10 cellular contexts compared by ENCODE assay signal in the genomic region with DNA sequence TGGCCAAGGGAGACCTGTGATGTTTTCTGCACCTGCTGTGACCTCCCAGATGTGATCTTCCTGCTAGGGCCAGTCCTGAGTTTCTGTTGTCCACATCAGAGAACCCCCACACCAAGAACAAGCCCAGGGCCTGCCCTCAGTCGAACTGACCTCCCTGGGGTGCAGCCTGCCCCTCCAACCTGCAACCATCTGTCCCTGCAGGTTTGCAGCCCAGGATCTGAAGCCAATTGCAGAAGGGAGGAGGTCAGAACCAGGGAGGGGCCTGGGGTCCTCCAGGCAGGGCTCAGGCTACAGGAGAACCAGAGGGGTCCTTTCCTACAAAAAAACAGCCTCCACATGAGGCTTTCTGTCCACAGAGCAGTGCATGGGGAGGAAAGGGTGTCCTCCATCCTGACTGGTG. TPM values are rescaled to one million over a fixed set of nuclear protein-coding genes. Genes with fewer than 3 reads are reported as not detected.
DNase-seq lines count a peak whose midpoint lies in the region; ATAC-seq lines count a peak whose summit lies in the region.
"Had no signal": no experiment of that assay in that cellular context is flagged by ENCODE, and none has a peak within 500 bp of the region (broad histone marks: within the 10 kb centered on the region; RNA-seq: fewer than 3 reads in every experiment).

No MANE protein-coding gene starts in this region.

- H3K36me3 Mint-ChIP-seq in activated CD4-positive, alpha-beta memory T cell treated with anti-CD3 and anti-CD28 coated beads for 36 hours, result peaks cover 6% of the 10 kb centered on the region
- peaks cover 11% of the 10 kb centered on the region in 2 donors for H3K36me3 Mint-ChIP-seq in stimulated activated naive B cell treated with anti-CD40 and anti-IgM and Interleukin-4, amounts not matched to agents 10 μg/mL and 1 μg/mL and 100 μg/mL, for 72 hours

- H3K27me3 Mint-ChIP-seq in activated CD4-positive, alpha-beta memory T cell treated with anti-CD3 and anti-CD28 coated beads for 36 hours, result no peaks in the 10 kb centered on the region
- no peaks in the 10 kb centered on the region for H3K27me3 Mint-ChIP-seq in stimulated activated naive B cell treated with anti-CD40 and anti-IgM and Interleukin-4, amounts not matched to agents 10 μg/mL and 1 μg/mL and 100 μg/mL, for 72 hours

- no peaks in the 10 kb centered on the region for H3K9me3 Mint-ChIP-seq in activated CD4-positive, alpha-beta memory T cell treated with anti-CD3 and anti-CD28 coated beads for 36 hours
- H3K9me3 Mint-ChIP-seq in stimulated activated naive B cell treated with anti-CD40 and anti-IgM and Interleukin-4, amounts not matched to agents 10 μg/mL and 1 μg/mL and 100 μg/mL, for 72 hours, result no peaks in the 10 kb centered on the region

- H3K4me1 ChIP-seq in iPS-18a (ENCODE audit: control insufficient read depth, low read depth, low read length), result peaks cover 24% of the 10 kb centered on the region

- DNase-seq in NCI-H146 (lab: John Stamatoyannopoulos, UW) (peak; percentile 27), NCI-H146 treated with DMSO at 0.1 percent for 48 hours (lab: John Stamatoyannopoulos, UW; ENCODE audit: unreplicated experiment) (no peak), GDM1 (lab: John Stamatoyannopoulos, UW) (no peak), MV-4-11 (lab: John Stamatoyannopoulos, UW) (no peak)
- DNase-seq in activated CD4-positive, alpha-beta memory T cell treated with anti-CD3 and anti-CD28 coated beads for 36 hours, result no peak
- DNase-seq in stimulated activated naive B cell treated with anti-CD40 and anti-IgM and Interleukin-4, amounts not matched to agents 10 μg/mL and 1 μg/mL and 100 μg/mL, for 72 hours, result no peak
- DNase-seq: 8988T; stimulated activated CD4-positive, alpha-beta T cell treated with anti-CD3 and anti-CD28 coated beads, Interleukin-15, amount 100 ng/mL, for 24 hours had no signal

- CTCF ChIA-PET in activated CD4-positive, alpha-beta memory T cell treated with anti-CD3 and anti-CD28 coated beads for 36 hours (lab: Charles Lee), result interaction anchor here (0.8 to 5.5 kb wide), 6 partner anchors 29 to 210 kb away, joined by 3 to 45 read pairs (median 5); partner anchors contain the start of gene MRPL17

- no peak overlapping the region for H3K9ac ChIP-seq in iPS-18a (ENCODE audit: low read length)

- intact Hi-C loops in activated CD4-positive, alpha-beta memory T cell treated with anti-CD3 and anti-CD28 coated beads for 36 hours (cut with micrococcal nuclease), result loop anchor here (5.0 kb wide), 1 partner anchor 36 kb away; no protein-coding TSS in a partner anchor

- H3K27ac ChIP-seq in iPS-18a (ENCODE audit: low read length), result no peak overlapping the region

- POLR2A ChIA-PET in activated CD4-positive, alpha-beta memory T cell treated with anti-CD3 and anti-CD28 coated beads for 36 hours (lab: Charles Lee), result interaction anchor here (0.8 to 1.3 kb wide), 3 partner anchors 29 to 94 kb away, joined by 3 to 4 read pairs (median 3); partner anchors contain the start of gene APBB1

- H3K4me3 Mint-ChIP-seq in activated CD4-positive, alpha-beta memory T cell treated with anti-CD3 and anti-CD28 coated beads for 36 hours, result peak overlapping the region; percentile 80
- peak overlapping the region; percentile 75 to 93 for H3K4me3 Mint-ChIP-seq in stimulated activated naive B cell treated with anti-CD40 and anti-IgM and Interleukin-4, amounts not matched to agents 10 μg/mL and 1 μg/mL and 100 μg/mL, for 72 hours

- no peaks in the 10 kb centered on the region for H3K9me3 ChIP-seq in iPS-18a (ENCODE audit: control insufficient read depth, low read depth, low read length)

- H3K4me3 ChIP-seq in iPS-18a (ENCODE audit: low read length), result peak overlapping the region; percentile 84

- H3K27ac Mint-ChIP-seq in activated CD4-positive, alpha-beta memory T cell treated with anti-CD3 and anti-CD28 coated beads for 36 hours, result no peak overlapping the region
- H3K27ac Mint-ChIP-seq in stimulated activated naive B cell treated with anti-CD40 and anti-IgM and Interleukin-4, amounts not matched to agents 10 μg/mL and 1 μg/mL and 100 μg/mL, for 72 hours, result no peak overlapping the region

- ATAC-seq in stimulated activated naive B cell treated with anti-CD40 and anti-IgM and Interleukin-4, amounts not matched to agents 10 μg/mL and 1 μg/mL and 100 μg/mL, for 72 hours (replicated peaks), result peak in 1 of 2 donors; percentile 0
- ATAC-seq in GM19395 (IDR thresholded peaks at IDR 0.05; ENCODE audit: unreplicated experiment), result no peak

- peaks cover 14% of the 10 kb centered on the region for H3K36me3 ChIP-seq in iPS-18a (ENCODE audit: control insufficient read depth, low read depth, low read length)

- H3K27me3 ChIP-seq in iPS-18a (ENCODE audit: control insufficient read depth, insufficient read depth, low read length), result no peaks in the 10 kb centered on the region

- peaks cover 23% of the 10 kb centered on the region for H3K4me1 Mint-ChIP-seq in activated CD4-positive, alpha-beta memory T cell treated with anti-CD3 and anti-CD28 coated beads for 36 hours (ENCODE audit: low read depth)
- peaks cover 12 to 15% of the 10 kb centered on the region in 2 donors for H3K4me1 Mint-ChIP-seq in stimulated activated naive B cell treated with anti-CD40 and anti-IgM and Interleukin-4, amounts not matched to agents 10 μg/mL and 1 μg/mL and 100 μg/mL, for 72 hours

RNA-seq across cellular contexts. Expression of gene TRIM3, which starts 0.8 kb away (rescaled TPM):
- 1 to 10 TPM; 6.4 to 8.0 TPM for total RNA-seq in activated CD4-positive, alpha-beta memory T cell treated with anti-CD3 and anti-CD28 coated beads for 36 hours

RNA-seq across cellular contexts. Expression of gene ARFIP2, which starts 8.2 kb away (rescaled TPM):
- 10 to 100 TPM; 35.1 to 37.8 TPM for total RNA-seq in activated CD4-positive, alpha-beta memory T cell treated with anti-CD3 and anti-CD28 coated beads for 36 hours

RNA-seq across cellular contexts. Expression of gene TIMM10B, which starts 8.4 kb away (rescaled TPM):
- total RNA-seq in activated CD4-positive, alpha-beta memory T cell treated with anti-CD3 and anti-CD28 coated beads for 36 hours, result 10 to 100 TPM; 40.2 to 41.3 TPM

RNA-seq across cellular contexts. Expression of gene DNHD1, which starts 24.1 kb away (rescaled TPM):
- 10 to 100 TPM; 18.6 to 20.3 TPM for total RNA-seq in activated CD4-positive, alpha-beta memory T cell treated with anti-CD3 and anti-CD28 coated beads for 36 hours

RNA-seq across cellular contexts. Expression of gene HPX, which starts 32.1 kb away (rescaled TPM):
- total RNA-seq in activated CD4-positive, alpha-beta memory T cell treated with anti-CD3 and anti-CD28 coated beads for 36 hours, result under 1 TPM in 1 of 2 experiments, not detected in 1; 0.56 TPM
